ENCODE assay signal across 13 cellular contexts in the genomic region with DNA sequence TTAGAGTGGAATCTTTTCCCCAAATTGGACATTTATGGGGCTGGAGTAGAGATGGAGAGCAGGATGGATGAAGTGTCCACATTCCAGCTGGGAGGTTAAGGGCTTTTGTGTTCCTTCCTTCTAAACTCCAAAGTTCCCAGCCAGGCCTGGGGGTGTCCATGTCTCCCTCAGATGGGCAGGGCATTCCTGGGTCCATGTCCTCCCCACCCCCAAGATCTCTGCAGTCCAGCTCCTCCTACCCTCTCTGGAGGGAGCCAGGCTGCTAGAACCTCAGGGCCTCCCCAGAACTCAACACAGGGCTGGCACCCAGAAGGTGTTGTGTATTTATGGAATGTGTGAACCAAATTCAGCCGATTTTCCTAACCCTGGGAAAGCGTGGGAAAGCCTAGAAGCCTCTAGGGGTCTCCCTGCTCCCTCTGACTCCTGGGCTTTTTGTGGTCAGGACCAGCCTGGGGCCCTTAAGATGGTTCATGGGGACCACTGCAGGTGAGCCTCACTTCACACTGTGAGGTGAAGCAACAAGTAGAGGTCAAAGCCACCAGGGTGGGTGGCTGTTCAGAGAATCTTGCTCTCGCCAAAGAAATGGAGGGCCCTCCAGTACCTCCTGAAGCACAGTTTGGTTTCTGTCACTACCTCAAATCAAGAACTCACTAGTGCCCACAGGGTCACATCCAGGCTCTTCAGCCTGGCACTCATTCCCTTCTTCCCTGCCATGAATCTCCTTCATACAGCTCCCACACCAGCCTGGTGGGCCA. TPM values are rescaled to one million over a fixed set of nuclear protein-coding genes. Genes with fewer than 3 reads are reported as not detected.
DNase-seq lines count a peak whose midpoint lies in the region; ATAC-seq, FAIRE-seq and TF ChIP-seq lines count a peak whose summit lies in the region.
"Had no signal": no experiment of that assay in that cellular context is flagged by ENCODE, and none has a peak within 500 bp of the region (broad histone marks: within the 10 kb centered on the region; RNA-seq: fewer than 3 reads in every experiment).

No MANE protein-coding gene starts in this region.

- H3K9me3 ChIP-seq in HepG2 (ENCODE audit: low read length): no peaks in the 10 kb centered on the region
- H3K9me3 ChIP-seq in right lobe of liver: no peaks in the 10 kb centered on the region
- no peaks in the 10 kb centered on the region for H3K9me3 ChIP-seq in PC-3 (ENCODE audit: low read length)

- no peaks in the 10 kb centered on the region for H3K9me3 Mint-ChIP-seq in activated CD4-positive, alpha-beta T cell treated with anti-CD3 and anti-CD28 coated beads for 36 hours (ENCODE audit: low read depth)
- H3K9me3 Mint-ChIP-seq: stimulated activated effector memory CD8-positive, alpha-beta T cell treated with anti-CD3 and anti-CD28 coated beads, Interleukin-12 subunit alpha, Interleukin-12 subunit beta, amount 100 ng/mL, for 72 hours had no signal

- H3K4me3 ChIP-seq in HepG2 (replicated peaks in 1 of 3; ENCODE audit: insufficient read depth in 1 of 3, low read depth in 2 of 3, low read length in 3 of 3) (no peak overlapping the region), right lobe of liver (no peak overlapping the region), PC-3 (ENCODE audit: low read length) (no peak overlapping the region), foreskin fibroblast (ENCODE audit: low read depth in 1 of 2, low read length in 2 of 2) (no peak overlapping the region)

- ATAC-seq in HepG2 (peak; percentile 21; the same call in 1 of the 3 replicates), right lobe of liver (no peak), PC-3 (peak; percentile 16; the same call in 1 of the 2 replicates), GM21515 (IDR thresholded peaks at IDR 0.05; ENCODE audit: unreplicated experiment) (no peak)
- no peak for ATAC-seq in activated CD4-positive, alpha-beta T cell treated with anti-CD3 and anti-CD28 coated beads for 36 hours
- ATAC-seq: stimulated activated effector memory CD8-positive, alpha-beta T cell treated with anti-CD3 and anti-CD28 coated beads, Interleukin-12 subunit alpha, Interleukin-12 subunit beta, amount 100 ng/mL, for 72 hours had no signal

- BruUV-seq in HepG2 (replicated peaks; lab: Mats Ljungman, UMichigan): no TSS peak
- no TSS peak for BruUV-seq in PC-3 (replicated peaks; lab: Mats Ljungman, UMichigan)

- no peak overlapping the region for H3K27ac Mint-ChIP-seq in activated CD4-positive, alpha-beta T cell treated with anti-CD3 and anti-CD28 coated beads for 36 hours
- H3K27ac Mint-ChIP-seq: stimulated activated effector memory CD8-positive, alpha-beta T cell treated with anti-CD3 and anti-CD28 coated beads, Interleukin-12 subunit alpha, Interleukin-12 subunit beta, amount 100 ng/mL, for 72 hours had no signal

- intact Hi-C loops in HepG2 (cut with micrococcal nuclease; ENCODE audit: unreplicated experiment) (no loop called here), right lobe of liver (cut with DNase I) (no loop called here), PC-3 (cut with micrococcal nuclease) (loop anchor here (2.0 kb wide), 1 partner anchor 71 kb away; no protein-coding TSS in a partner anchor)
- intact Hi-C loops in activated CD4-positive, alpha-beta T cell treated with anti-CD3 and anti-CD28 coated beads for 36 hours (cut with DNase I, micrococcal nuclease): no loop called here

- WGBS in HepG2 (ENCODE audit: low lambda C conversion rate): 27% methylated on average over 3 of the region's 3 CpGs
- 83% methylated on average over 2 of the region's 3 CpGs for WGBS in right lobe of liver (ENCODE audit: insufficient coverage, low coverage, low lambda C conversion rate, missing lambda C conversion rate)

- no peaks in the 10 kb centered on the region for H3K36me3 Mint-ChIP-seq in activated CD4-positive, alpha-beta T cell treated with anti-CD3 and anti-CD28 coated beads for 36 hours (ENCODE audit: low read depth)
- H3K36me3 Mint-ChIP-seq: stimulated activated effector memory CD8-positive, alpha-beta T cell treated with anti-CD3 and anti-CD28 coated beads, Interleukin-12 subunit alpha, Interleukin-12 subunit beta, amount 100 ng/mL, for 72 hours had no signal

- in situ Hi-C loops in HepG2 (cut with HindIII; ENCODE audit: extremely low pct_ligation_motif_present, low pct_unique_long_range_greater_than_20kb): no loop called here

- peaks cover 23 to 87% of the 10 kb centered on the region in 2 experiments for H3K27me3 ChIP-seq in HepG2 (ENCODE audit: control insufficient read depth in 1 of 2, insufficient read depth in 2 of 2, low read length in 2 of 2)
- H3K27me3 ChIP-seq in right lobe of liver: no peaks in the 10 kb centered on the region
- H3K27me3 ChIP-seq in PC-3 (ENCODE audit: low read length): no peaks in the 10 kb centered on the region

- H3K4me2 ChIP-seq in HepG2 (ENCODE audit: low read depth, low read length) (no peak overlapping the region), PC-3 (ENCODE audit: low read length) (no peak overlapping the region)

- H3K27me3 Mint-ChIP-seq in activated CD4-positive, alpha-beta T cell treated with anti-CD3 and anti-CD28 coated beads for 36 hours: peaks cover 7% of the 10 kb centered on the region

- TF ChIP-seq CTCF in HepG2 (CRISPR knock-in tag; IDR thresholded peaks at IDR 0.05): peak; percentile 22; the same call in 1 of the 2 replicates
- TF ChIP-seq CTCF in right lobe of liver (IDR thresholded peaks at IDR 0.05): no peak
- TF ChIP-seq CTCF in PC-3 (conservative IDR thresholded peaks at IDR 0.05; ENCODE audit: low read depth, low read length): no peak; the same call in 1 of the 2 replicates
- TF ChIP-seq CTCF in foreskin fibroblast (IDR thresholded peaks at IDR 0.05; ENCODE audit: low read depth, low read length): peak; percentile 12

- H3F3A ChIP-seq in PC-3 (ENCODE audit: low read length, unreplicated experiment): no peaks in the 10 kb centered on the region

- peak; percentile 17 for DNase-seq in HepG2 (ENCODE audit: low spot score)
- no peak for DNase-seq in right lobe of liver
- DNase-seq in PC-3: no peak
- peak in 1 of 2 donors; percentile 34 for DNase-seq in foreskin fibroblast
- no peak for DNase-seq in NCI-H774 (lab: John Stamatoyannopoulos, UW)
- no peak for DNase-seq in SIG-M5 treated with dmso at 0.1 percent for 504 hours (lab: John Stamatoyannopoulos, UW; ENCODE audit: unreplicated experiment)
- no peak for DNase-seq in activated CD4-positive, alpha-beta T cell treated with anti-CD3 and anti-CD28 coated beads for 36 hours
- DNase-seq: NCI-H2081; stimulated activated CD4-positive, alpha-beta T cell treated with anti-CD3 and anti-CD28 coated beads, Interleukin-4, amount 100 ng/mL, for 1 hour had no signal

- TF ChIP-seq EP300 in HepG2 (IDR thresholded peaks at IDR 0.05; ENCODE audit: low read depth in 2 of 2, low read length in 2 of 2) (no peak), HepG2 (CRISPR knock-in tag; IDR thresholded peaks at IDR 0.05; ENCODE audit: borderline replicate concordance) (no peak)

- no peaks in the 10 kb centered on the region for H3K79me2 ChIP-seq in HepG2 (ENCODE audit: insufficient read depth, low read length)
- no peaks in the 10 kb centered on the region for H3K79me2 ChIP-seq in PC-3 (ENCODE audit: low read length)

- TF ChIP-seq POLR2A in HepG2 (IDR thresholded peaks at IDR 0.05; ENCODE audit: insufficient read depth in 1 of 2, low read depth in 2 of 2, low read length in 2 of 2) (no peak), right lobe of liver (IDR thresholded peaks at IDR 0.05) (no peak)

- CTCF ChIA-PET in HepG2 (lab: Yijun Ruan, JAX; ENCODE audit: low intra/inter-chr PET ratio, low total read pairs): no interaction called here
- CTCF ChIA-PET in PC-3 (lab: Charles Lee): interaction anchor here (0.6 kb wide), 1 partner anchor 70 kb away, joined by 7 read pairs; no protein-coding TSS in a partner anchor
- CTCF ChIA-PET in activated CD4-positive, alpha-beta T cell treated with anti-CD3 and anti-CD28 coated beads for 36 hours (lab: Charles Lee): interaction anchor here (0.6 to 1.0 kb wide), 3 partner anchors 10 to 200 kb away, joined by 3 to 5 read pairs (median 4); no protein-coding TSS in a partner anchor

- H2AFZ ChIP-seq in HepG2 (ENCODE audit: low read length): no peak overlapping the region
- no peak overlapping the region for H2AFZ ChIP-seq in PC-3 (ENCODE audit: low read length)

- H3K4me1 ChIP-seq in HepG2 (ENCODE audit: insufficient read depth, low read length): peaks cover 15% of the 10 kb centered on the region
- no peaks in the 10 kb centered on the region for H3K4me1 ChIP-seq in right lobe of liver
- H3K4me1 ChIP-seq in PC-3 (ENCODE audit: insufficient read depth, low read length): no peaks in the 10 kb centered on the region

- POLR2A ChIA-PET in HepG2 (lab: Yijun Ruan, JAX) (no interaction called here), PC-3 (lab: Charles Lee; ENCODE audit: unreplicated experiment) (no interaction called here)
- POLR2A ChIA-PET in activated CD4-positive, alpha-beta T cell treated with anti-CD3 and anti-CD28 coated beads for 36 hours (lab: Charles Lee): no interaction called here

- H3K4me1 Mint-ChIP-seq in activated CD4-positive, alpha-beta T cell treated with anti-CD3 and anti-CD28 coated beads for 36 hours: peaks cover 5% of the 10 kb centered on the region

- no peak for TF ChIP-seq RAD21 in HepG2 (CRISPR knock-in tag; IDR thresholded peaks at IDR 0.05)

- H3K9me2 ChIP-seq in PC-3 (replicated peaks; ENCODE audit: low read length): no peaks in the 10 kb centered on the region

- no peak overlapping the region for H3K27ac ChIP-seq in HepG2 (ENCODE audit: extremely low read length, insufficient read depth, low read length)
- H3K27ac ChIP-seq in right lobe of liver: no peak overlapping the region
- H3K27ac ChIP-seq in PC-3 (ENCODE audit: low read length): no peak overlapping the region

- FAIRE-seq in HepG2 (lab: Jason Lieb, UNC): no peak
- FAIRE-seq: islet of Langerhans had no signal

- no peak overlapping the region for H3K9ac ChIP-seq in HepG2 (ENCODE audit: insufficient read depth, low read depth, low read length)
- H3K9ac ChIP-seq in PC-3 (ENCODE audit: low read length): no peak overlapping the region

- no peaks in the 10 kb centered on the region for H3K36me3 ChIP-seq in HepG2 (replicated peaks in 1 of 2; ENCODE audit: control insufficient read depth in 1 of 2, insufficient read depth in 2 of 2, low read length in 2 of 2)
- no peaks in the 10 kb centered on the region for H3K36me3 ChIP-seq in right lobe of liver
- H3K36me3 ChIP-seq in PC-3 (ENCODE audit: low read depth, low read length): no peaks in the 10 kb centered on the region

- H4K20me1 ChIP-seq in HepG2 (ENCODE audit: insufficient read depth, low read length) (peaks cover 3% of the 10 kb centered on the region; the same call in 1 of the 2 replicates), PC-3 (ENCODE audit: low read length) (no peaks in the 10 kb centered on the region)

- no peak overlapping the region for H3K4me3 Mint-ChIP-seq in activated CD4-positive, alpha-beta T cell treated with anti-CD3 and anti-CD28 coated beads for 36 hours
- H3K4me3 Mint-ChIP-seq: stimulated activated effector memory CD8-positive, alpha-beta T cell treated with anti-CD3 and anti-CD28 coated beads, Interleukin-12 subunit alpha, Interleukin-12 subunit beta, amount 100 ng/mL, for 72 hours had no signal

RNA-seq across cellular contexts. Expression of gene GLIS1, which starts 54.8 kb away (rescaled TPM):
- total RNA-seq in HepG2 (2016; rRNA removed; fragmentation: Illumina TruSeq; extraction: Trizol) (not detected in 2 replicates), right lobe of liver (not detected), PC-3 (2014; rRNA removed) (1.7 and 2.6 TPM in 2 replicates)
- not detected in 2 replicates for total RNA-seq in HepG2 (2016; cell fraction: cytosol; rRNA removed; fragmentation: Illumina TruSeq; extraction: Trizol; ENCODE audit: low read depth)
- total RNA-seq in HepG2 (2016; cell fraction: insoluble cytoplasmic fraction; rRNA removed; fragmentation: Illumina TruSeq; extraction: Trizol): not detected in 2 replicates
- total RNA-seq in HepG2 (2016; cell fraction: membrane; rRNA removed; fragmentation: Illumina TruSeq; extraction: Trizol): not detected in 2 replicates
- not detected in 2 replicates for total RNA-seq in HepG2 (2016; cell fraction: nucleus; rRNA removed; fragmentation: Illumina TruSeq; extraction: Trizol)
- polyA plus RNA-seq in HepG2 (2011; rRNA removed): 0.03 TPM in 1 of 2 replicates, not detected in the other
- polyA plus RNA-seq in HepG2 (2011; cell fraction: cytosol; rRNA removed): not detected in 2 replicates
- 0.10 TPM in 1 of 2 replicates, not detected in the other for polyA plus RNA-seq in HepG2 (2011; cell fraction: nucleus; rRNA removed)
- polyA plus RNA-seq in HepG2 (2012): 0.04 TPM in 1 of 2 replicates, not detected in the other
- polyA plus RNA-seq in HepG2 (2016; cell fraction: cytosol; fragmentation: Illumina TruSeq; extraction: Trizol; ENCODE audit: low read depth): not detected in 2 replicates
- not detected in 2 replicates for polyA plus RNA-seq in HepG2 (2016; cell fraction: insoluble cytoplasmic fraction; fragmentation: Illumina TruSeq; extraction: Trizol; ENCODE audit: low read depth)
- polyA plus RNA-seq in HepG2 (2016; cell fraction: membrane; fragmentation: Illumina TruSeq; extraction: Trizol; ENCODE audit: low read depth): not detected in 2 replicates
- not detected in 2 replicates for polyA plus RNA-seq in HepG2 (2016; cell fraction: nucleus; fragmentation: Illumina TruSeq; extraction: Trizol; ENCODE audit: insufficient read depth, low read depth)
- polyA minus RNA-seq in HepG2 (2011; rRNA and poly(A)+ RNA removed; ENCODE audit: low replicate concordance): not detected in 2 replicates
- not detected in 2 replicates for polyA minus RNA-seq in HepG2 (2011; cell fraction: cytosol; rRNA and poly(A)+ RNA removed)
- not detected in 2 replicates for polyA minus RNA-seq in HepG2 (2011; cell fraction: nucleus; rRNA and poly(A)+ RNA removed)
- total RNA-seq in activated CD4-positive, alpha-beta T cell treated with anti-CD3 and anti-CD28 coated beads for 36 hours: not detected
- total RNA-seq: dermis microvascular lymphatic vessel endothelial cell had no signal

Comparison
In these comparisons a context has a peak if more than half of its experiments do, and no peak if none do; other contexts are left out.
1. ATAC-seq: peak in HepG2 (single experiment) and PC-3 (single experiment); none in right lobe of liver (0 of 4), GM21515 (single experiment) and activated CD4-positive, alpha-beta T cell treated with anti-CD3 and anti-CD28 coated beads for 36 hours (single experiment).
2. CTCF ChIP-seq: peak in HepG2 (single experiment) and foreskin fibroblast (single experiment); none in right lobe of liver (0 of 4) and PC-3 (single experiment).